ENCODE assay signal across 24 cellular contexts in genomic region chr20:58508762-58509395, GRCh38. TPM values are rescaled to one million over a fixed set of nuclear protein-coding genes. Genes with fewer than 3 reads are reported as not detected.
"Had no signal": no experiment of that assay in that cellular context is flagged by ENCODE, and none has a peak within 500 bp of the region (broad histone marks: within the 10 kb centered on the region; RNA-seq: fewer than 3 reads in every experiment).

No MANE protein-coding gene starts in this region.

- H3K4me3 ChIP-seq: K562, SJCRH30 had no signal

- ATAC-seq: K562, Right ventricle myocardium inferior, SK-N-SH treated with all-trans-retinoic acid at 6 μM for 48 hours had no signal

- H3K4me1 Mint-ChIP-seq: IgD-negative memory B cell had no signal

- H3K36me3 ChIP-seq: SJCRH30 had no signal

- H3K4me3 Mint-ChIP-seq: IgD-negative memory B cell had no signal

- H3K36me3 Mint-ChIP-seq: IgD-negative memory B cell had no signal

- H3K4me1 ChIP-seq: SJCRH30 had no signal

- H3K9me3 ChIP-seq: SJCRH30 had no signal

- H3K27ac Mint-ChIP-seq: IgD-negative memory B cell had no signal

- H3K27ac ChIP-seq: KMS-11, RWPE1, SJCRH30 had no signal

- H3K4me2 ChIP-seq: KMS-11 had no signal

- H3K9ac ChIP-seq: KMS-11 had no signal

- DNase-seq: Kasumi-1, MM.1S, NCI-H1092 treated with DMSO at 0.1 percent for 48 hours, NCI-H1436, NCI-H187, NCI-H2029, NCI-H2081 treated with DMSO at 0.1 percent for 48 hours, NCI-H2171, NCI-H226, NCI-H446, NCI-H510A, NCI-H524 treated with DMSO at 0.1 percent for 48 hours, NCI-H69, NCI-H774, SHP77 treated with DMSO at 0.1 percent for 48 hours, SJCRH30 had no signal

- FAIRE-seq: K562, RCC 7860 had no signal

RNA-seq across cellular contexts. Expression of gene APCDD1L, which starts 6.3 kb away (rescaled TPM):
- total RNA-seq: HT-29, K562, SJCRH30 had no signal
- polyA plus RNA-seq: K562 had no signal
